In genomic region chrX:11146411-11146810, GRCh38 we compare ENCODE assay signal across 21 cellular contexts.
"Had no signal": no experiment of that assay in that cellular context is flagged by ENCODE, and none has a peak within 500 bp of the region (broad histone marks: within the 10 kb centered on the region; RNA-seq: fewer than 3 reads in every experiment).

No MANE protein-coding gene starts in this region.

- DNase-seq: colonic mucosa; effector CD8-positive, alpha-beta T cell; endodermal cell; foreskin fibroblast; gastrocnemius medialis; head of caudate nucleus; left lung; mesendoderm; midbrain; naive thymus-derived CD8-positive, alpha-beta T cell; nephron progenitor cell; nucleus accumbens; right cardiac atrium; sigmoid colon; stimulated activated CD4-positive, alpha-beta T cell treated with anti-CD3 and anti-CD28 coated beads, Interleukin-2, amount 100 ng/mL, for 48 hours; stimulated activated naive CD4-positive, alpha-beta T cell treated with Interleukin-2 at 50 U/mL for 16 hours; stomach; thyroid gland had no signal

- H3K4me3 ChIP-seq: colonic mucosa, gastrocnemius medialis, left lung, prostate gland, sigmoid colon, stomach, thyroid gland had no signal

- ATAC-seq: esophagus mucosa; gastrocnemius medialis; left lung; naive thymus-derived CD8-positive, alpha-beta T cell; right cardiac atrium had no signal

- H3K9me3 ChIP-seq: colonic mucosa, gastrocnemius medialis, left lung, prostate gland, sigmoid colon, stomach, thyroid gland had no signal

- H3K27ac ChIP-seq: colonic mucosa, epithelial cell of prostate, gastrocnemius medialis, left lung, prostate gland, stomach had no signal

- H3K4me1 ChIP-seq: gastrocnemius medialis, left lung, prostate gland had no signal

- H3K27me3 ChIP-seq: colonic mucosa, gastrocnemius medialis, sigmoid colon, thyroid gland had no signal

- H3K36me3 ChIP-seq: colonic mucosa, gastrocnemius medialis, left lung, prostate gland, sigmoid colon, stomach, thyroid gland had no signal
